In genomic region chr4:152106113-152106763, GRCh38 we compare ENCODE assay signal across 1 cellular context.
TF ChIP-seq lines count a peak whose summit lies in the region.

No MANE protein-coding gene starts in this region.

TF ChIP-seq in K562, 482 proteins besides CTCF, POLR2A, EP300 and RAD21 (continued from another document and continues in another):
- TF ChIP-seq ZNF318 (IDR thresholded peaks at IDR 0.05; ENCODE audit: borderline replicate concordance in 1 of 2, low read depth in 1 of 2) = peak in 1 of 2 experiments; percentile 83; a peak in 1 of 4 replicates
- TF ChIP-seq CUX1 (CRISPR knock-in tag; IDR thresholded peaks at IDR 0.05) = no peak
- TF ChIP-seq PBX2 (CRISPR knock-in tag; IDR thresholded peaks at IDR 0.05; ENCODE audit: low read depth) = no peak
- peak; percentile 44 for TF ChIP-seq PBX2 (tag; conservative IDR thresholded peaks at IDR 0.05; ENCODE audit: low read depth)
- TF ChIP-seq ZNF212 (CRISPR knock-in tag; IDR thresholded peaks at IDR 0.05) = no peak
- TF ChIP-seq XRCC5 (IDR thresholded peaks at IDR 0.05; ENCODE audit: low read depth, low read length) = no peak
- no peak for TF ChIP-seq ZFP36 (IDR thresholded peaks at IDR 0.05; ENCODE audit: low read depth, low read length, partially characterized antibody)
- TF ChIP-seq SIN3A (IDR thresholded peaks at IDR 0.05; ENCODE audit: borderline replicate concordance in 2 of 2, control insufficient read depth in 1 of 2, low read depth in 2 of 2, low read length in 2 of 2) = no peak
- no peak for TF ChIP-seq E2F8 (IDR thresholded peaks at IDR 0.05; ENCODE audit: low read depth, partially characterized antibody)
- no peak for TF ChIP-seq MLLT1 (IDR thresholded peaks at IDR 0.05)
- no peak for TF ChIP-seq SETDB1 (IDR thresholded peaks at IDR 0.05; ENCODE audit: low read length)
- no peak for TF ChIP-seq CBX5 (IDR thresholded peaks at IDR 0.05; ENCODE audit: borderline replicate concordance, low read depth)
- TF ChIP-seq TCF3 (CRISPR knock-in tag; IDR thresholded peaks at IDR 0.05) = no peak
- no peak for TF ChIP-seq RFX1 (IDR thresholded peaks at IDR 0.05)
- TF ChIP-seq POLR2B (IDR thresholded peaks at IDR 0.05; ENCODE audit: low read depth, partially characterized antibody) = no peak
- no peak for TF ChIP-seq ZNF274 (IDR thresholded peaks at IDR 0.05; ENCODE audit: borderline replicate concordance, low read depth, low read length)
- TF ChIP-seq PRMT5 (CRISPR knock-in tag; IDR thresholded peaks at IDR 0.05) = no peak
- no peak for TF ChIP-seq ATF4 (CRISPR knock-in tag; IDR thresholded peaks at IDR 0.05)
- TF ChIP-seq RAD51 (IDR thresholded peaks at IDR 0.05; ENCODE audit: borderline replicate concordance, low read depth) = no peak
- peak; percentile 35; the same call in 1 of the 2 replicates for TF ChIP-seq SOX6 (IDR thresholded peaks at IDR 0.05)
- no peak for TF ChIP-seq HNRNPUL1 (IDR thresholded peaks at IDR 0.05; ENCODE audit: low read length)
- TF ChIP-seq GATAD2B (IDR thresholded peaks at IDR 0.05; ENCODE audit: borderline replicate concordance) = no peak
- no peak for TF ChIP-seq ZZZ3 (IDR thresholded peaks at IDR 0.05)
- TF ChIP-seq GTF2F1 (IDR thresholded peaks at IDR 0.05; ENCODE audit: low read depth, low read length) = no peak
- 0 out of 2 replicates have a peak, but pooled peaks have one; percentile 52 for TF ChIP-seq JUNB (CRISPR knock-in tag; conservative IDR thresholded peaks at IDR 0.05)
- no peak for TF ChIP-seq NCOA1 (IDR thresholded peaks at IDR 0.05; ENCODE audit: low read depth)
- TF ChIP-seq ZBTB8A (IDR thresholded peaks at IDR 0.05; ENCODE audit: partially characterized antibody) = no peak
- no peak for TF ChIP-seq HNRNPK (IDR thresholded peaks at IDR 0.05; ENCODE audit: low read depth, low read length, poor library complexity, severe bottlenecking)
- TF ChIP-seq RBM22 (IDR thresholded peaks at IDR 0.05; ENCODE audit: low read depth, low read length, poor library complexity, severe bottlenecking) = no peak
- TF ChIP-seq BRD4 (IDR thresholded peaks at IDR 0.05) = no peak
- TF ChIP-seq NR2C1 (IDR thresholded peaks at IDR 0.05) = no peak
- TF ChIP-seq NR2C1 (tag; IDR thresholded peaks at IDR 0.05) = no peak
- peak; percentile 99 for TF ChIP-seq MAFF (IDR thresholded peaks at IDR 0.05; ENCODE audit: low read length)
- TF ChIP-seq NR3C1 (CRISPR knock-in tag; IDR thresholded peaks at IDR 0.05) = no peak
- TF ChIP-seq THAP7 (CRISPR knock-in tag; IDR thresholded peaks at IDR 0.05) = no peak
- TF ChIP-seq MTA1 (IDR thresholded peaks at IDR 0.05; ENCODE audit: borderline replicate concordance) = no peak
- no peak for TF ChIP-seq FOXK1 (CRISPR knock-in tag; IDR thresholded peaks at IDR 0.05; ENCODE audit: borderline replicate concordance)
- no peak for TF ChIP-seq ELF4 (CRISPR knock-in tag; IDR thresholded peaks at IDR 0.05)
